In the genomic region with DNA sequence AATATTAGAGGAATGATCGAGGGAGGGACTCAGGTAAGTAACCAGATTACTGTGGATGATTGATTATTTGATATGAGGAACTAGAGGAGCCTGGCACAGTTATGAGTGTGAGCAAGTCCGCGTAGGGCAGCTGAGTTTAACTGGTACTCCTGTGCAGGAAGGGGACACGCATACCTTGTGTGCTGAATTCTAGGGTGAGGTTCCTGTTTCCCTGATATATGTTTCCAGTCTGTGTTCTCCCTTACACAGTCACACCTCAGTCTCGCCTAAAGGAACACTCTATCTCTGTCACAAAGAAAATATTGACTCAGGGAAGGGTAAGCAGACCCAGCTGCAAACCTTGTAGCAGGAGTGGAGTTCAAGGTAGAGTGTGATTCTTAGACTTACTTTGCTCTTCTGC, we compare ENCODE assay signal across 18 cellular contexts. TPM values are rescaled to one million over a fixed set of nuclear protein-coding genes. Genes with fewer than 3 reads are reported as not detected.
DNase-seq lines count a peak whose midpoint lies in the region; ATAC-seq, FAIRE-seq and TF ChIP-seq lines count a peak whose summit lies in the region.
"Had no signal": no experiment of that assay in that cellular context is flagged by ENCODE, and none has a peak within 500 bp of the region (broad histone marks: within the 10 kb centered on the region; RNA-seq: fewer than 3 reads in every experiment).

No MANE protein-coding gene starts in this region.

- no TSS peak for BruUV-seq in HepG2 (replicated peaks; lab: Mats Ljungman, UMichigan)

- POLR2A ChIA-PET in activated CD8-positive, alpha-beta T cell treated with anti-CD3 and anti-CD28 coated beads, Interleukin-2, amount 10 ng/mL, durations not matched to agents 7 days and 5 days (lab: Charles Lee): no interaction called here
- POLR2A ChIA-PET in activated CD8-positive, alpha-beta T cell treated with anti-CD3 and anti-CD28 coated beads for 36 hours (lab: Charles Lee): interaction anchor here (0.6 to 1.4 kb wide), 3 partner anchors 12 to 667 kb away, joined by 3 to 4 read pairs (median 3); no protein-coding TSS in a partner anchor
- POLR2A ChIA-PET in activated B cell treated with CpG ODN at 0.5 μM for 24 hours (lab: Charles Lee) (interaction anchor here (1.0 to 1.8 kb wide), 4 partner anchors 9 to 13 kb away, joined by 4 to 9 read pairs (median 4); no protein-coding TSS in a partner anchor), HepG2 (lab: Yijun Ruan, JAX) (interaction anchor here (0.9 to 1.0 kb wide), 2 partner anchors 13 to 15 kb away, joined by 3 read pairs; no protein-coding TSS in a partner anchor)

- no peak overlapping the region for H3K4me3 Mint-ChIP-seq in activated CD8-positive, alpha-beta T cell treated with anti-CD3 and anti-CD28 coated beads, Interleukin-2, amount 10 ng/mL, durations not matched to agents 7 days and 5 days
- H3K4me3 Mint-ChIP-seq in activated CD8-positive, alpha-beta T cell treated with anti-CD3 and anti-CD28 coated beads for 36 hours: no peak overlapping the region
- peak overlapping the region; percentile 13 for H3K4me3 Mint-ChIP-seq in activated B cell treated with CpG ODN at 0.5 μM for 24 hours
- H3K4me3 Mint-ChIP-seq: activated CD4-positive, alpha-beta memory T cell treated with anti-CD3 and anti-CD28 coated beads for 36 hours had no signal

- H3K36me3 Mint-ChIP-seq in activated CD8-positive, alpha-beta T cell treated with anti-CD3 and anti-CD28 coated beads, Interleukin-2, amount 10 ng/mL, durations not matched to agents 7 days and 5 days (ENCODE audit: low read depth): peaks cover 26% of the 10 kb centered on the region
- peaks cover 7% of the 10 kb centered on the region for H3K36me3 Mint-ChIP-seq in activated CD8-positive, alpha-beta T cell treated with anti-CD3 and anti-CD28 coated beads for 36 hours (ENCODE audit: low read depth)
- H3K36me3 Mint-ChIP-seq in activated B cell treated with CpG ODN at 0.5 μM for 24 hours (ENCODE audit: low read depth): peaks cover 24% of the 10 kb centered on the region
- H3K36me3 Mint-ChIP-seq: activated CD4-positive, alpha-beta memory T cell treated with anti-CD3 and anti-CD28 coated beads for 36 hours had no signal

- in situ Hi-C loops in HepG2 (cut with HindIII; ENCODE audit: extremely low pct_ligation_motif_present, low pct_unique_long_range_greater_than_20kb): no loop called here
- in situ Hi-C loops in transverse colon (cut with MboI; ENCODE audit: low pct_ligation_motif_present in 1 of 4, low pct_unique_long_range_greater_than_20kb in 1 of 4, low sequenced_read_pairs in 3 of 4): no loop called here

- intact Hi-C loops in activated CD8-positive, alpha-beta T cell treated with anti-CD3 and anti-CD28 coated beads for 36 hours (cut with micrococcal nuclease): no loop called here
- intact Hi-C loops in activated B cell treated with CpG ODN at 0.5 μM for 24 hours (cut with micrococcal nuclease): no loop called here
- intact Hi-C loops in HepG2 (cut with micrococcal nuclease; ENCODE audit: unreplicated experiment): no loop called here
- intact Hi-C loops in transverse colon (cut with DNase I; ENCODE audit: low total_unique reads): no loop called here

- no peaks in the 10 kb centered on the region for H3K79me2 ChIP-seq in HepG2 (ENCODE audit: insufficient read depth, low read length)

- peak; percentile 75 for FAIRE-seq in HepG2 (lab: Jason Lieb, UNC)
- FAIRE-seq: endometrium had no signal

- no peak overlapping the region for H3K9ac ChIP-seq in HepG2 (ENCODE audit: insufficient read depth, low read depth, low read length)

- TF ChIP-seq RAD21 in HepG2 (CRISPR knock-in tag; IDR thresholded peaks at IDR 0.05): no peak

- peak overlapping the region; percentile 38 for H3K4me2 ChIP-seq in HepG2 (ENCODE audit: low read depth, low read length)

- 0 out of 4 replicates have a peak, but pooled peaks of 1 of the 2 experiments have one; percentile 13 for TF ChIP-seq EP300 in HepG2 (IDR thresholded peaks at IDR 0.05; ENCODE audit: low read depth in 2 of 2, low read length in 2 of 2)
- TF ChIP-seq EP300 in HepG2 (CRISPR knock-in tag; IDR thresholded peaks at IDR 0.05; ENCODE audit: borderline replicate concordance): no peak
- TF ChIP-seq EP300 in transverse colon (IDR thresholded peaks at IDR 0.05; ENCODE audit: low read depth): no peak

- H3K4me1 ChIP-seq in HepG2 (ENCODE audit: insufficient read depth, low read length): peaks cover 21% of the 10 kb centered on the region
- peaks cover 6 to 55% (median 15%) of the 10 kb centered on the region in 4 donors for H3K4me1 ChIP-seq in transverse colon
- H3K4me1 ChIP-seq: testis had no signal

- WGBS in HepG2 (ENCODE audit: low lambda C conversion rate): 25% methylated on average over 5 of the region's 5 CpGs
- WGBS in transverse colon (ENCODE audit: low coverage in 1 of 2), 2 donors: 55 to 80% methylated on average over 2 to 5 of the region's 5 CpGs

- peaks cover 52% of the 10 kb centered on the region for H3K4me1 Mint-ChIP-seq in activated CD8-positive, alpha-beta T cell treated with anti-CD3 and anti-CD28 coated beads, Interleukin-2, amount 10 ng/mL, durations not matched to agents 7 days and 5 days (ENCODE audit: low read depth)
- peaks cover 60% of the 10 kb centered on the region for H3K4me1 Mint-ChIP-seq in activated CD8-positive, alpha-beta T cell treated with anti-CD3 and anti-CD28 coated beads for 36 hours (ENCODE audit: low read depth)
- peaks cover 79% of the 10 kb centered on the region for H3K4me1 Mint-ChIP-seq in activated B cell treated with CpG ODN at 0.5 μM for 24 hours

- H3K27ac ChIP-seq in HepG2 (ENCODE audit: extremely low read length, insufficient read depth, low read length): peak overlapping the region; percentile 1
- peak overlapping the region; percentile 62 to 82 (median 77) for H3K27ac ChIP-seq in transverse colon
- H3K27ac ChIP-seq: cardiac muscle cell, heart left ventricle, left ventricle myocardium inferior, testis had no signal

- H3K27me3 ChIP-seq in HepG2 (ENCODE audit: control insufficient read depth in 1 of 2, insufficient read depth in 2 of 2, low read length in 2 of 2) (no peaks in the 10 kb centered on the region), transverse colon (no peaks in the 10 kb centered on the region)
- H3K27me3 ChIP-seq: cardiac muscle cell, heart left ventricle, Peyer's patch, testis had no signal

- H4K20me1 ChIP-seq in HepG2 (ENCODE audit: insufficient read depth, low read length): no peaks in the 10 kb centered on the region

- CTCF ChIA-PET in activated CD8-positive, alpha-beta T cell treated with anti-CD3 and anti-CD28 coated beads, Interleukin-2, amount 10 ng/mL, durations not matched to agents 7 days and 5 days (lab: Charles Lee): interaction anchor here (0.8 to 1.4 kb wide), 3 partner anchors 12 to 49 kb away, joined by 3 read pairs; no protein-coding TSS in a partner anchor
- CTCF ChIA-PET in activated CD8-positive, alpha-beta T cell treated with anti-CD3 and anti-CD28 coated beads for 36 hours (lab: Charles Lee): interaction anchor here (1.2 to 2.3 kb wide), 2 partner anchors 9 to 12 kb away, joined by 4 to 7 read pairs; no protein-coding TSS in a partner anchor
- CTCF ChIA-PET in activated B cell treated with CpG ODN at 0.5 μM for 24 hours (lab: Charles Lee) (interaction anchor here (1.4 kb wide), 1 partner anchor 49 kb away, joined by 3 read pairs; no protein-coding TSS in a partner anchor), HepG2 (lab: Yijun Ruan, JAX; ENCODE audit: low intra/inter-chr PET ratio, low total read pairs) (no interaction called here)

- H3K27ac Mint-ChIP-seq in activated CD8-positive, alpha-beta T cell treated with anti-CD3 and anti-CD28 coated beads, Interleukin-2, amount 10 ng/mL, durations not matched to agents 7 days and 5 days: peak overlapping the region; percentile 46
- no peak overlapping the region for H3K27ac Mint-ChIP-seq in activated CD8-positive, alpha-beta T cell treated with anti-CD3 and anti-CD28 coated beads for 36 hours
- peak overlapping the region; percentile 5 for H3K27ac Mint-ChIP-seq in activated B cell treated with CpG ODN at 0.5 μM for 24 hours
- H3K27ac Mint-ChIP-seq: activated CD4-positive, alpha-beta memory T cell treated with anti-CD3 and anti-CD28 coated beads for 36 hours had no signal

- H2AFZ ChIP-seq in HepG2 (ENCODE audit: low read length): no peak overlapping the region

- TF ChIP-seq POLR2A in HepG2 (IDR thresholded peaks at IDR 0.05; ENCODE audit: insufficient read depth in 1 of 2, low read depth in 2 of 2, low read length in 2 of 2) (no peak), transverse colon (IDR thresholded peaks at IDR 0.05) (peak; percentile 47)

- no peaks in the 10 kb centered on the region for H3K9me3 Mint-ChIP-seq in activated CD8-positive, alpha-beta T cell treated with anti-CD3 and anti-CD28 coated beads, Interleukin-2, amount 10 ng/mL, durations not matched to agents 7 days and 5 days (ENCODE audit: insufficient read depth)
- no peaks in the 10 kb centered on the region for H3K9me3 Mint-ChIP-seq in activated CD8-positive, alpha-beta T cell treated with anti-CD3 and anti-CD28 coated beads for 36 hours
- H3K9me3 Mint-ChIP-seq in activated B cell treated with CpG ODN at 0.5 μM for 24 hours: no peaks in the 10 kb centered on the region
- H3K9me3 Mint-ChIP-seq: activated CD4-positive, alpha-beta memory T cell treated with anti-CD3 and anti-CD28 coated beads for 36 hours had no signal

- no peak overlapping the region for H3K4me3 ChIP-seq in HepG2 (replicated peaks in 1 of 3; ENCODE audit: insufficient read depth in 1 of 3, low read depth in 2 of 3, low read length in 3 of 3)
- no peak overlapping the region for H3K4me3 ChIP-seq in transverse colon
- H3K4me3 ChIP-seq in foreskin fibroblast (ENCODE audit: low read depth in 1 of 2, low read length in 2 of 2): no peak overlapping the region
- H3K4me3 ChIP-seq: cardiac muscle cell, heart left ventricle, left ventricle myocardium inferior, Peyer's patch, testis had no signal

- DNase-seq in activated CD8-positive, alpha-beta T cell treated with anti-CD3 and anti-CD28 coated beads, Interleukin-2, amount 10 ng/mL, durations not matched to agents 7 days and 5 days: no peak
- no peak for DNase-seq in activated CD8-positive, alpha-beta T cell treated with anti-CD3 and anti-CD28 coated beads for 36 hours
- DNase-seq in activated B cell treated with CpG ODN at 0.5 μM for 24 hours (no peak), HepG2 (ENCODE audit: low spot score) (peak; percentile 55), transverse colon (peak; percentile 53), foreskin fibroblast (no peak)
- DNase-seq: activated CD4-positive, alpha-beta memory T cell treated with anti-CD3 and anti-CD28 coated beads for 36 hours; activated naive CD4-positive, alpha-beta T cell; DMS79; heart left ventricle; left ventricle myocardium inferior; NCI-H446; testis had no signal

- H3K36me3 ChIP-seq in HepG2 (replicated peaks in 1 of 2; ENCODE audit: control insufficient read depth in 1 of 2, insufficient read depth in 2 of 2, low read length in 2 of 2): no peaks in the 10 kb centered on the region; a peak in 1 of 5 replicates
- H3K36me3 ChIP-seq in transverse colon: no peaks in the 10 kb centered on the region
- H3K36me3 ChIP-seq: cardiac muscle cell, heart left ventricle, left ventricle myocardium inferior, Peyer's patch had no signal

- no peaks in the 10 kb centered on the region for H3K9me3 ChIP-seq in HepG2 (ENCODE audit: low read length)
- H3K9me3 ChIP-seq in transverse colon: no peaks in the 10 kb centered on the region
- H3K9me3 ChIP-seq: heart left ventricle, left ventricle myocardium inferior, Peyer's patch, testis had no signal

- no peaks in the 10 kb centered on the region for H3K27me3 Mint-ChIP-seq in activated CD8-positive, alpha-beta T cell treated with anti-CD3 and anti-CD28 coated beads, Interleukin-2, amount 10 ng/mL, durations not matched to agents 7 days and 5 days (ENCODE audit: low read depth)
- no peaks in the 10 kb centered on the region for H3K27me3 Mint-ChIP-seq in activated CD8-positive, alpha-beta T cell treated with anti-CD3 and anti-CD28 coated beads for 36 hours
- H3K27me3 Mint-ChIP-seq in activated B cell treated with CpG ODN at 0.5 μM for 24 hours: no peaks in the 10 kb centered on the region
- H3K27me3 Mint-ChIP-seq: activated CD4-positive, alpha-beta memory T cell treated with anti-CD3 and anti-CD28 coated beads for 36 hours had no signal

- no peak for TF ChIP-seq CTCF in activated CD8-positive, alpha-beta T cell treated with anti-CD3 and anti-CD28 coated beads for 36 hours (IDR thresholded peaks at IDR 0.05)
- TF ChIP-seq CTCF in activated B cell treated with CpG ODN at 0.5 μM for 24 hours (IDR thresholded peaks at IDR 0.05): no peak
- TF ChIP-seq CTCF in HepG2 (CRISPR knock-in tag; IDR thresholded peaks at IDR 0.05): no peak
- TF ChIP-seq CTCF in transverse colon (IDR thresholded peaks at IDR 0.05): no peak
- no peak for TF ChIP-seq CTCF in foreskin fibroblast (IDR thresholded peaks at IDR 0.05; ENCODE audit: low read depth, low read length)

- no peak for ATAC-seq in activated CD8-positive, alpha-beta T cell treated with anti-CD3 and anti-CD28 coated beads, Interleukin-2, amount 10 ng/mL, durations not matched to agents 7 days and 5 days
- ATAC-seq in activated CD8-positive, alpha-beta T cell treated with anti-CD3 and anti-CD28 coated beads for 36 hours: no peak
- no peak for ATAC-seq in activated B cell treated with CpG ODN at 0.5 μM for 24 hours (ENCODE audit: low read depth)
- ATAC-seq in HepG2: peak; percentile 94
- ATAC-seq in GM21447 (IDR thresholded peaks at IDR 0.05; ENCODE audit: unreplicated experiment): no peak
- ATAC-seq in HG03571 (IDR thresholded peaks at IDR 0.05; ENCODE audit: unreplicated experiment): no peak

RNA-seq across cellular contexts. Expression of a gene that starts 17.4 kb away (rescaled TPM):
- 100 to 1,000 TPM; 105 TPM for total RNA-seq in activated CD8-positive, alpha-beta T cell treated with anti-CD3 and anti-CD28 coated beads, Interleukin-2, amount 10 ng/mL, durations not matched to agents 7 days and 5 days
- 10 to 100 TPM; 60.2 to 64.3 TPM for total RNA-seq in activated CD8-positive, alpha-beta T cell treated with anti-CD3 and anti-CD28 coated beads for 36 hours
- 111 and 123 TPM in 2 replicates for total RNA-seq in activated B cell treated with CpG ODN at 0.5 μM for 24 hours
- total RNA-seq in HepG2 (2016; rRNA removed; fragmentation: Illumina TruSeq; extraction: Trizol): 10.8 and 15.7 TPM in 2 replicates
- 12.7 and 13.4 TPM in 2 replicates for total RNA-seq in HepG2 (2016; cell fraction: cytosol; rRNA removed; fragmentation: Illumina TruSeq; extraction: Trizol; ENCODE audit: low read depth)
- total RNA-seq in HepG2 (2016; cell fraction: insoluble cytoplasmic fraction; rRNA removed; fragmentation: Illumina TruSeq; extraction: Trizol): 8.1 and 17.9 TPM in 2 replicates
- total RNA-seq in HepG2 (2016; cell fraction: membrane; rRNA removed; fragmentation: Illumina TruSeq; extraction: Trizol): 12.6 and 12.7 TPM in 2 replicates
- 18.0 and 19.9 TPM in 2 replicates for total RNA-seq in HepG2 (2016; cell fraction: nucleus; rRNA removed; fragmentation: Illumina TruSeq; extraction: Trizol)
- polyA plus RNA-seq in HepG2 (2011; rRNA removed): 23.8 and 30.6 TPM in 2 replicates
- 8.3 and 16.1 TPM in 2 replicates for polyA plus RNA-seq in HepG2 (2011; cell fraction: cytosol; rRNA removed)
- polyA plus RNA-seq in HepG2 (2011; cell fraction: nucleus; rRNA removed): 265 and 362 TPM in 2 replicates
- polyA plus RNA-seq in HepG2 (2012): 12.7 and 19.1 TPM in 2 replicates
- polyA plus RNA-seq in HepG2 (2016; cell fraction: cytosol; fragmentation: Illumina TruSeq; extraction: Trizol; ENCODE audit: low read depth): 5.0 and 5.7 TPM in 2 replicates
- 8.9 and 11.3 TPM in 2 replicates for polyA plus RNA-seq in HepG2 (2016; cell fraction: insoluble cytoplasmic fraction; fragmentation: Illumina TruSeq; extraction: Trizol; ENCODE audit: low read depth)
- polyA plus RNA-seq in HepG2 (2016; cell fraction: membrane; fragmentation: Illumina TruSeq; extraction: Trizol; ENCODE audit: low read depth): 8.8 and 9.1 TPM in 2 replicates
- polyA plus RNA-seq in HepG2 (2016; cell fraction: nucleus; fragmentation: Illumina TruSeq; extraction: Trizol; ENCODE audit: insufficient read depth, low read depth): 46.2 and 59.6 TPM in 2 replicates
- 20.1 and 47.7 TPM in 2 replicates for polyA minus RNA-seq in HepG2 (2011; rRNA and poly(A)+ RNA removed; ENCODE audit: low replicate concordance)
- polyA minus RNA-seq in HepG2 (2011; cell fraction: cytosol; rRNA and poly(A)+ RNA removed): 3.8 and 6.1 TPM in 2 replicates
- polyA minus RNA-seq in HepG2 (2011; cell fraction: nucleus; rRNA and poly(A)+ RNA removed): 22.9 and 34.2 TPM in 2 replicates
- total RNA-seq in transverse colon: 100 to 1,000 TPM in 2 of 4 donors, 10 to 100 TPM in 2; 84.5 to 274 (median 172) TPM

RNA-seq across cellular contexts. Expression of a gene that starts 41.5 kb away (rescaled TPM):
- 100 to 1,000 TPM; 109 to 118 TPM for total RNA-seq in activated CD8-positive, alpha-beta T cell treated with anti-CD3 and anti-CD28 coated beads, Interleukin-2, amount 10 ng/mL, durations not matched to agents 7 days and 5 days
- 100 to 1,000 TPM; 160 to 169 TPM for total RNA-seq in activated CD8-positive, alpha-beta T cell treated with anti-CD3 and anti-CD28 coated beads for 36 hours
- 102 and 109 TPM in 2 replicates for total RNA-seq in activated B cell treated with CpG ODN at 0.5 μM for 24 hours
- 174 and 246 TPM in 2 replicates for total RNA-seq in HepG2 (2016; rRNA removed; fragmentation: Illumina TruSeq; extraction: Trizol)
- total RNA-seq in HepG2 (2016; cell fraction: cytosol; rRNA removed; fragmentation: Illumina TruSeq; extraction: Trizol; ENCODE audit: low read depth): 48.4 and 50.9 TPM in 2 replicates
- total RNA-seq in HepG2 (2016; cell fraction: insoluble cytoplasmic fraction; rRNA removed; fragmentation: Illumina TruSeq; extraction: Trizol): 170 and 259 TPM in 2 replicates
- total RNA-seq in HepG2 (2016; cell fraction: membrane; rRNA removed; fragmentation: Illumina TruSeq; extraction: Trizol): 74.9 and 82.1 TPM in 2 replicates
- total RNA-seq in HepG2 (2016; cell fraction: nucleus; rRNA removed; fragmentation: Illumina TruSeq; extraction: Trizol): 104 TPM in 2 replicates
- 123 and 126 TPM in 2 replicates for polyA plus RNA-seq in HepG2 (2011; rRNA removed)
- polyA plus RNA-seq in HepG2 (2011; cell fraction: cytosol; rRNA removed): 146 and 165 TPM in 2 replicates
- polyA plus RNA-seq in HepG2 (2011; cell fraction: nucleus; rRNA removed): 121 and 128 TPM in 2 replicates
- polyA plus RNA-seq in HepG2 (2012): 85.3 and 95.9 TPM in 2 replicates
- polyA plus RNA-seq in HepG2 (2016; cell fraction: cytosol; fragmentation: Illumina TruSeq; extraction: Trizol; ENCODE audit: low read depth): 29.4 and 31.7 TPM in 2 replicates
- polyA plus RNA-seq in HepG2 (2016; cell fraction: insoluble cytoplasmic fraction; fragmentation: Illumina TruSeq; extraction: Trizol; ENCODE audit: low read depth): 192 and 202 TPM in 2 replicates
- polyA plus RNA-seq in HepG2 (2016; cell fraction: membrane; fragmentation: Illumina TruSeq; extraction: Trizol; ENCODE audit: low read depth): 40.9 and 42.5 TPM in 2 replicates
- 112 and 125 TPM in 2 replicates for polyA plus RNA-seq in HepG2 (2016; cell fraction: nucleus; fragmentation: Illumina TruSeq; extraction: Trizol; ENCODE audit: insufficient read depth, low read depth)
- polyA minus RNA-seq in HepG2 (2011; rRNA and poly(A)+ RNA removed; ENCODE audit: low replicate concordance): 148 and 183 TPM in 2 replicates
- 49.9 and 55.2 TPM in 2 replicates for polyA minus RNA-seq in HepG2 (2011; cell fraction: cytosol; rRNA and poly(A)+ RNA removed)
- 79.3 and 97.1 TPM in 2 replicates for polyA minus RNA-seq in HepG2 (2011; cell fraction: nucleus; rRNA and poly(A)+ RNA removed)
- total RNA-seq in transverse colon: 10 to 100 TPM; 13.5 to 70.7 (median 41.8) TPM

Comparison
In these comparisons a context has a peak if more than half of its experiments do, and no peak if none do; other contexts are left out.
1. DNase-seq: peak in HepG2 (single experiment) and transverse colon (single experiment); none in activated CD8-positive, alpha-beta T cell treated with anti-CD3 and anti-CD28 coated beads, Interleukin-2, amount 10 ng/mL, durations not matched to agents 7 days and 5 days (single experiment), activated CD8-positive, alpha-beta T cell treated with anti-CD3 and anti-CD28 coated beads for 36 hours (single experiment), activated B cell treated with CpG ODN at 0.5 μM for 24 hours (single experiment) and foreskin fibroblast (0 of 2).